9 cellular contexts compared by ENCODE assay signal in the genomic region with DNA sequence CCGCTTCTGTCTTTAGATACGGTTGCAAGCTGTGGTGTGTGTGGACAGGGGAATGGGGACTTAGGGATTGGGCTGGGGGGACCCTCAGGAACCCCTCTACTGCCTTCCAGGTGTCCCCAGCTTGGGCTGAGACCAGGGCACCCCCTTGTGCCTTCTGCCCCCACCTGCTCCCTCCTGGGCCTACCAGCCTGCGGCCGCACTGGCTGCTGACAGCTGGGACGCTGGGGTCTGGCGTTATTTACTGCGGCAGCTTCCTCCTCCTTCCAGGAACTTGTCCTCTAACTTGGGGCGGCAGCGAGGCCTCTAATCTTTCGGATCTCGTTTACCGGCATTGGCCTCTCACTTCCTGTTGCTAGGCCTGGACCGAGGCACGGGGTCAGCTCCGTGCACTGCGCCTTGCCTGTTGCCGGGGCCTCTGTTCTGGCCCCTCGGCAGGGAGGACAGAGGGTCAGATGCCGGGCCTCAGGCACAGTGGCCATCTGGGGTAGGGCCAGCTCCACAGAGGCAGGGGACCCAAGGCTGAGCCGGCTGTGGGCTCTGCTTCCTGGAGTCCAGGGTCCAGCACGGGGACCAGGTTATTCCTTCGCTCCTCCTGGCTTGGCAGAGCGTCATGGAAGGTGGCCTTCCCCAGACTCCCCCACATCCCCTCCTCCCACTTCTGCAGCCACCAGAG. TPM values are rescaled to one million over a fixed set of nuclear protein-coding genes. Genes with fewer than 3 reads are reported as not detected.
A peak's percentile ranks its signal among the peaks of the same experiment; 100 is the strongest.
DNase-seq lines count a peak whose midpoint lies in the region; ATAC-seq, FAIRE-seq and TF ChIP-seq lines count a peak whose summit lies in the region.
"Had no signal": no experiment of that assay in that cellular context is flagged by ENCODE, and none has a peak within 500 bp of the region (broad histone marks: within the 10 kb centered on the region; RNA-seq: fewer than 3 reads in every experiment).

No MANE protein-coding gene starts in this region.

- TF ChIP-seq POLR2A in K562 (conservative IDR thresholded peaks at IDR 0.05), result peak; percentile 80

- peak; percentile 5 to 28; a peak in 1 of 4 replicates for TF ChIP-seq RAD21 in K562 (CRISPR knock-in tag; conservative IDR thresholded peaks at IDR 0.05 in 1 of 2, IDR thresholded peaks at IDR 0.05 in 1 of 2)

- WGBS in K562 (ENCODE audit: insufficient coverage, low coverage, missing lambda C conversion rate), result 6% methylated on average over 23 of the region's 23 CpGs
- no CpG with 5 or more reads among the region's 23 CpGs for WGBS in mesendoderm (ENCODE audit: extremely low coverage, insufficient coverage, low lambda C conversion rate)
- WGBS in aorta, 2 donors, result 83% methylated on average over 22 to 23 of the region's 23 CpGs
- no CpG with 5 or more reads among the region's 23 CpGs for WGBS in trophoblast cell (ENCODE audit: extremely low coverage, insufficient coverage, insufficient read length)

- no peaks in the 10 kb centered on the region for H3K79me1 ChIP-seq in mesendoderm (ENCODE audit: low read length)
- peaks cover 6% of the 10 kb centered on the region for H3K79me1 ChIP-seq in trophoblast cell (ENCODE audit: low read length)

- no peak overlapping the region for H2BK12ac ChIP-seq in trophoblast cell (ENCODE audit: low read length)

- H3K14ac ChIP-seq in trophoblast cell (ENCODE audit: low read length), result no peak overlapping the region

- H3K4me1 ChIP-seq in K562 (replicated peaks in 1 of 2; ENCODE audit: control insufficient read depth in 2 of 2, insufficient read depth in 2 of 2, low read length in 2 of 2), result peaks cover 67 to 79% of the 10 kb centered on the region in 2 experiments
- peaks cover 8% of the 10 kb centered on the region for H3K4me1 ChIP-seq in mesendoderm (ENCODE audit: control insufficient read depth, low read depth, low read length)
- no peaks in the 10 kb centered on the region for H3K4me1 ChIP-seq in aorta (ENCODE audit: control insufficient read depth in 1 of 2, insufficient read depth in 2 of 2, low read length in 2 of 2)
- H3K4me1 ChIP-seq in trophoblast cell (ENCODE audit: control insufficient read depth in 1 of 2, insufficient read depth in 2 of 2, low read length in 2 of 2), result peaks cover 5 to 10% of the 10 kb centered on the region in 2 experiments

- CTCF ChIA-PET in K562 (lab: Yijun Ruan, JAX; ENCODE audit: low intra/inter-chr PET ratio), result interaction anchor here (1.0 kb wide), 1 partner anchor 9 kb away, joined by 3 read pairs; no protein-coding TSS in a partner anchor

- peak; percentile 87 for TF ChIP-seq EP300 in K562 (IDR thresholded peaks at IDR 0.05; ENCODE audit: low read length)

- TF ChIP-seq CTCF in K562 (IDR thresholded peaks at IDR 0.05 in 2 of 3, conservative IDR thresholded peaks at IDR 0.05 in 1 of 3; ENCODE audit: insufficient read depth in 2 of 3, low read depth in 1 of 3, low read length in 3 of 3), result no peak

- no peak overlapping the region for H4K5ac ChIP-seq in mesendoderm (ENCODE audit: low read length)

- H2BK5ac ChIP-seq in mesendoderm (ENCODE audit: low read length), result peak overlapping the region; percentile 70
- H2BK5ac ChIP-seq in trophoblast cell (ENCODE audit: low read depth, low read length, poor library complexity), result no peak overlapping the region

- H4K8ac ChIP-seq in mesendoderm (ENCODE audit: low read depth, low read length) (no peak overlapping the region), trophoblast cell (ENCODE audit: low read depth, low read length) (no peak overlapping the region)

- H3K4me3 ChIP-seq in K562 (peak overlapping the region; percentile 18), mesendoderm (ENCODE audit: low read length) (no peak overlapping the region), aorta (ENCODE audit: low read length in 2 of 2) (no peak overlapping the region), trophoblast cell (ENCODE audit: low read depth, low read length) (no peak overlapping the region)

- H3K36me3 ChIP-seq in K562 (ENCODE audit: control insufficient read depth, insufficient read depth, low read length) (no peaks in the 10 kb centered on the region), mesendoderm (ENCODE audit: control insufficient read depth, insufficient read depth, low read length) (no peaks in the 10 kb centered on the region), aorta (ENCODE audit: control insufficient read depth in 1 of 2, insufficient read depth in 2 of 2, low read length in 1 of 2) (no peaks in the 10 kb centered on the region), trophoblast cell (ENCODE audit: control insufficient read depth in 1 of 2, insufficient read depth in 2 of 2, low read length in 2 of 2) (no peaks in the 10 kb centered on the region)

- no peak overlapping the region for H3K23ac ChIP-seq in mesendoderm (ENCODE audit: low read length)
- H3K23ac ChIP-seq in trophoblast cell (ENCODE audit: low read length), result no peak overlapping the region

- peak overlapping the region; percentile 64 for H3K56ac ChIP-seq in mesendoderm (ENCODE audit: low read length)

- in situ Hi-C loops in K562 (cut with MboI), result no loop called here

- H2AK5ac ChIP-seq in mesendoderm (ENCODE audit: low read length) (peak overlapping the region; percentile 71), trophoblast cell (ENCODE audit: low read length) (no peak overlapping the region)

- no TSS peak for BruUV-seq in K562 (replicated peaks; lab: Mats Ljungman, UMichigan)

- no peak overlapping the region for H4K91ac ChIP-seq in trophoblast cell (ENCODE audit: low read depth, low read length)

- peak overlapping the region; percentile 73 to 86 for H3K9ac ChIP-seq in K562 (ENCODE audit: insufficient read depth in 1 of 2, low read depth in 2 of 2, low read length in 2 of 2)
- H3K9ac ChIP-seq in mesendoderm (ENCODE audit: low read length), result peak overlapping the region; percentile 53
- H3K9ac ChIP-seq in trophoblast cell (ENCODE audit: low read length), result no peak overlapping the region

- H3K27me3 ChIP-seq in K562 (ENCODE audit: control insufficient read depth in 2 of 2, insufficient read depth in 2 of 2, low read length in 2 of 2) (no peaks in the 10 kb centered on the region), mesendoderm (ENCODE audit: insufficient read depth, low read length, poor library complexity) (no peaks in the 10 kb centered on the region), aorta (ENCODE audit: control insufficient read depth in 1 of 2, insufficient read depth in 2 of 2, low read length in 1 of 2) (no peaks in the 10 kb centered on the region), trophoblast cell (ENCODE audit: insufficient read depth, low read length) (no peaks in the 10 kb centered on the region)

- H3K9me3 ChIP-seq in K562 (replicated peaks; ENCODE audit: control insufficient read depth, insufficient read depth, low read depth, low read length) (no peaks in the 10 kb centered on the region), aorta (ENCODE audit: control insufficient read depth, low read length) (no peaks in the 10 kb centered on the region), trophoblast cell (ENCODE audit: insufficient read depth, low read depth, low read length) (peaks cover 2% of the 10 kb centered on the region)

- intact Hi-C loops in K562 (cut with micrococcal nuclease) (no loop called here), aorta (cut with DNase I) (no loop called here)

- no peaks in the 10 kb centered on the region for H4K20me1 ChIP-seq in K562 (replicated peaks; ENCODE audit: control insufficient read depth, insufficient read depth, low read length)

- H3K9me1 ChIP-seq in K562 (ENCODE audit: control insufficient read depth, insufficient read depth, low read length), result no peaks in the 10 kb centered on the region

- H2AFZ ChIP-seq in K562 (ENCODE audit: low read depth, low read length) (peak overlapping the region; percentile 72), trophoblast cell (ENCODE audit: insufficient read depth, low read length, poor library complexity) (no peak overlapping the region)

- no peak overlapping the region for H4K12ac ChIP-seq in trophoblast cell (ENCODE audit: low read depth, low read length)

- peak overlapping the region; percentile 94 for H3K27ac ChIP-seq in K562 (ENCODE audit: extremely low read depth, low read depth, low read length)
- H3K27ac ChIP-seq in mesendoderm (ENCODE audit: low read depth, low read length), result no peak overlapping the region
- H3K27ac ChIP-seq in aorta (ENCODE audit: low read depth in 1 of 2, low read length in 2 of 2), result no peak overlapping the region
- no peak overlapping the region for H3K27ac ChIP-seq in trophoblast cell (ENCODE audit: low read depth, low read length)

- no peak overlapping the region for H2BK15ac ChIP-seq in mesendoderm (replicated peaks; ENCODE audit: low read depth)

- POLR2A ChIA-PET in K562 (lab: Yijun Ruan, JAX), result interaction anchor here (0.5 to 1.6 kb wide), 10 partner anchors 8 to 153 kb away, joined by 3 to 5 read pairs (median 4); no protein-coding TSS in a partner anchor

- ATAC-seq in K562 (peak; percentile 84), aorta (ENCODE audit: low FRiP score) (peak; percentile 23), HG03175 (IDR thresholded peaks at IDR 0.05; ENCODE audit: unreplicated experiment) (no peak)

- H3K18ac ChIP-seq in mesendoderm (ENCODE audit: low read length), result no peak overlapping the region
- H3K18ac ChIP-seq in trophoblast cell (ENCODE audit: low read length), result no peak overlapping the region

- H3K79me2 ChIP-seq in K562 (ENCODE audit: control insufficient read depth, insufficient read depth, low read length) (peaks cover 12% of the 10 kb centered on the region), mesendoderm (ENCODE audit: control insufficient read depth, insufficient read depth, low read length) (no peaks in the 10 kb centered on the region), trophoblast cell (ENCODE audit: control insufficient read depth, insufficient read depth, low read length, poor library complexity) (no peaks in the 10 kb centered on the region)

- peak; percentile 24 for DNase-seq in stimulated activated CD4-positive, alpha-beta T cell treated with anti-CD3 and anti-CD28 coated beads, Interleukin-1b, Interleukin-23, amount 100 ng/mL, for 48 hours
- DNase-seq in stimulated activated CD4-positive, alpha-beta T cell treated with anti-CD3 and anti-CD28 coated beads, Interleukin-4, amount 100 ng/mL, for 1 hour, result no peak
- DNase-seq in K562 (ENCODE audit: extremely low read depth in 1 of 4, low spot score in 3 of 4), result peak; percentile 63 to 95 (median 78)
- DNase-seq in mesendoderm, result no peak
- DNase-seq in aorta, result peak; percentile 79 to 81
- no peak for DNase-seq in T-helper 9 cell
- no peak for DNase-seq in trophoblast cell
- DNase-seq: NCI-H446 treated with DMSO at 0.1 percent for 48 hours had no signal

- H3K4ac ChIP-seq in mesendoderm (ENCODE audit: low read depth, low read length), result no peak overlapping the region
- H3K4ac ChIP-seq in trophoblast cell (ENCODE audit: low read depth, low read length), result no peak overlapping the region

- FAIRE-seq in K562 (lab: Jason Lieb, UNC), result peak; percentile 94

- no peak overlapping the region for H2BK120ac ChIP-seq in mesendoderm (ENCODE audit: low read depth, low read length)
- H2BK120ac ChIP-seq in trophoblast cell (ENCODE audit: insufficient read depth, low read length, poor library complexity), result no peak overlapping the region

- H3K4me2 ChIP-seq in K562 (ENCODE audit: insufficient read depth, low read length) (peak overlapping the region; percentile 68), mesendoderm (ENCODE audit: low read length) (no peak overlapping the region), trophoblast cell (ENCODE audit: low read length) (no peak overlapping the region)

RNA-seq across cellular contexts. Expression of gene TMEM235, which starts 31.8 kb away (rescaled TPM):
- total RNA-seq in K562 (2011; cell fraction: chromatin; rRNA removed; ENCODE audit: low replicate concordance), result not detected in 2 replicates
- total RNA-seq in K562 (2011; cell fraction: nucleolus; rRNA removed), result 0.17 TPM in 1 of 2 replicates, not detected in the other
- not detected in 2 replicates for total RNA-seq in K562 (2011; cell fraction: nucleoplasm; rRNA removed)
- total RNA-seq in K562 (2014; rRNA removed), result not detected in 2 replicates
- total RNA-seq in K562 (2014; rRNA removed; fragmentation: Illumina TruSeq; extraction: Trizol), result not detected in 2 replicates
- not detected in 2 replicates for total RNA-seq in K562 (2015; rRNA removed; fragmentation: Illumina TruSeq; extraction: Trizol)
- total RNA-seq in K562 (2021), result not detected in 2 replicates
- polyA plus RNA-seq in K562 (2011; rRNA removed), result not detected in 2 replicates
- not detected in 2 replicates for polyA plus RNA-seq in K562 (2011; cell fraction: cytosol; rRNA removed)
- not detected in 2 replicates for polyA plus RNA-seq in K562 (2011; cell fraction: nucleus; rRNA removed)
- not detected in 2 replicates for polyA plus RNA-seq in K562 (2012)
- not detected in 2 replicates for polyA plus RNA-seq in K562 (2014; fragmentation: Illumina TruSeq; extraction: Trizol)
- polyA plus RNA-seq in K562 (2014; fragmentation: Nextera tagmentation; extraction: Ambion mirVana), result not detected
- not detected in 2 replicates for polyA plus RNA-seq in K562 (2014; rRNA removed)
- polyA minus RNA-seq in K562 (2011; rRNA and poly(A)+ RNA removed), result not detected in 2 replicates
- not detected in 2 replicates for polyA minus RNA-seq in K562 (2011; cell fraction: cytosol; rRNA and poly(A)+ RNA removed)
- polyA minus RNA-seq in K562 (2011; cell fraction: nucleus; rRNA and poly(A)+ RNA removed), result not detected in 2 replicates
- not detected for polyA plus RNA-seq in mesendoderm (2013, experiment 1 of 2)
- polyA plus RNA-seq in mesendoderm (2013, experiment 2 of 2), result not detected
- not detected for total RNA-seq in aorta
- not detected for polyA plus RNA-seq in aorta
- polyA plus RNA-seq in trophoblast cell (2013), result not detected in 2 replicates

RNA-seq across cellular contexts. Expression of gene BIRC5, which starts 49.1 kb away (rescaled TPM):
- total RNA-seq in K562 (2011; cell fraction: chromatin; rRNA removed; ENCODE audit: low replicate concordance), result 88.6 and 104 TPM in 2 replicates
- 92.8 and 99.1 TPM in 2 replicates for total RNA-seq in K562 (2011; cell fraction: nucleolus; rRNA removed)
- 114 and 121 TPM in 2 replicates for total RNA-seq in K562 (2011; cell fraction: nucleoplasm; rRNA removed)
- total RNA-seq in K562 (2014; rRNA removed) (114 and 140 TPM in 2 replicates), K562 (2014; rRNA removed; fragmentation: Illumina TruSeq; extraction: Trizol) (79.1 and 79.9 TPM in 2 replicates), K562 (2015; rRNA removed; fragmentation: Illumina TruSeq; extraction: Trizol) (101 and 106 TPM in 2 replicates), K562 (2021) (101 and 104 TPM in 2 replicates), aorta (1 to 10 TPM in 1 of 2 donors, under 1 TPM in 1; 0.65 to 2.8 TPM)
- polyA plus RNA-seq in K562 (2011; rRNA removed) (61.4 and 64.4 TPM in 2 replicates), K562 (2014; fragmentation: Illumina TruSeq; extraction: Trizol) (74.6 and 88.8 TPM in 2 replicates), K562 (2014; fragmentation: Nextera tagmentation; extraction: Ambion mirVana) (100 to 1,000 TPM in 1 of 2 experiments, 10 to 100 TPM in 1; 98.2 to 107 TPM), K562 (2014; rRNA removed) (127 and 155 TPM in 2 replicates), aorta (1 to 10 TPM in 1 of 2 donors, under 1 TPM in 1; 0.10 to 3.4 TPM)
- 55.7 and 67.4 TPM in 2 replicates for polyA plus RNA-seq in K562 (2011; cell fraction: cytosol; rRNA removed)
- polyA plus RNA-seq in K562 (2011; cell fraction: nucleus; rRNA removed), result 37.3 and 40.7 TPM in 2 replicates
- 67.7 and 78.4 TPM in 2 replicates for polyA plus RNA-seq in K562 (2012)
- 83.8 and 87.5 TPM in 2 replicates for polyA minus RNA-seq in K562 (2011; rRNA and poly(A)+ RNA removed)
- 34.3 and 38.4 TPM in 2 replicates for polyA minus RNA-seq in K562 (2011; cell fraction: cytosol; rRNA and poly(A)+ RNA removed)
- polyA minus RNA-seq in K562 (2011; cell fraction: nucleus; rRNA and poly(A)+ RNA removed), result 36.9 and 58.9 TPM in 2 replicates
- polyA plus RNA-seq in mesendoderm (2013, experiment 1 of 2), result 69.7 TPM
- 68.0 TPM for polyA plus RNA-seq in mesendoderm (2013, experiment 2 of 2)
- 38.7 and 44.2 TPM in 2 replicates for polyA plus RNA-seq in trophoblast cell (2013)

Comparison
In these comparisons a context has a peak if more than half of its experiments do, and no peak if none do; other contexts are left out.
1. DNase-seq: peak in stimulated activated CD4-positive, alpha-beta T cell treated with anti-CD3 and anti-CD28 coated beads, Interleukin-1b, Interleukin-23, amount 100 ng/mL, for 48 hours (single experiment), K562 (4 of 4) and aorta (2 of 2); none in stimulated activated CD4-positive, alpha-beta T cell treated with anti-CD3 and anti-CD28 coated beads, Interleukin-4, amount 100 ng/mL, for 1 hour (single experiment), mesendoderm (single experiment), T-helper 9 cell (single experiment) and trophoblast cell (0 of 2).
2. RNA of gene BIRC5, which starts 49.1 kb away (total RNA-seq): 79.1 to 140 TPM in K562; 0.65 to 2.8 TPM in aorta; every median in the first group is over 10 times any median in the second.